ENCODE assay signal across 10 cellular contexts in genomic region chr12:31702047-31702446, GRCh38. TPM values are rescaled to one million over a fixed set of nuclear protein-coding genes. Genes with fewer than 3 reads are reported as not detected.
DNase-seq lines count a peak whose midpoint lies in the region; ATAC-seq and TF ChIP-seq lines count a peak whose summit lies in the region.
"Had no signal": no experiment of that assay in that cellular context is flagged by ENCODE, and none has a peak within 500 bp of the region (broad histone marks: within the 10 kb centered on the region; RNA-seq: fewer than 3 reads in every experiment).

No MANE protein-coding gene starts in this region.

- TF ChIP-seq CTCF in AG10803 (conservative IDR thresholded peaks at IDR 0.05; ENCODE audit: low read length), result peak; percentile 27; the same call in 1 of the 2 replicates
- TF ChIP-seq CTCF in HEK293 (tag by site-specific recombination; IDR thresholded peaks at IDR 0.05), result no peak
- no peak for TF ChIP-seq CTCF in glutamatergic neuron (IDR thresholded peaks at IDR 0.05; ENCODE audit: partially characterized antibody, unreplicated experiment)

- H3K9me3 ChIP-seq in HEK293 (ENCODE audit: control insufficient read depth, insufficient read depth, low read depth, low read length), result no peaks in the 10 kb centered on the region

- peaks cover 2% of the 10 kb centered on the region for H3K27me3 Mint-ChIP-seq in glutamatergic neuron (ENCODE audit: unreplicated experiment)
- H3K27me3 Mint-ChIP-seq: activated CD4-positive, alpha-beta T cell treated with anti-CD3 and anti-CD28 coated beads, Interleukin-2, amount 10 ng/mL, durations not matched to agents 7 days and 5 days had no signal

- ATAC-seq in HG03159 (IDR thresholded peaks at IDR 0.05; ENCODE audit: unreplicated experiment), result no peak

- H3K27ac ChIP-seq in HEK293 (ENCODE audit: extremely low read depth, low read depth, low read length), result no peak overlapping the region
- H3K27ac ChIP-seq: PC-9 had no signal

- no peak overlapping the region for H3K4me3 ChIP-seq in AG10803 (ENCODE audit: low read length)
- H3K4me3 ChIP-seq in HEK293 (ENCODE audit: low read depth, low read length), result no peak overlapping the region
- H3K4me3 ChIP-seq: PC-9 had no signal

- peak; percentile 17 for DNase-seq in AG10803 (ENCODE audit: low read depth)
- peak; percentile 7 for DNase-seq in astrocyte of the hippocampus (ENCODE audit: low read depth, low spot score)
- DNase-seq in islet precursor cell, result peak; percentile 60
- no peak for DNase-seq in glutamatergic neuron
- no peak for DNase-seq in activated CD4-positive, CD25-positive, alpha-beta regulatory T cell treated with anti-CD3 and anti-CD28 coated beads, Interleukin-2, amount 50 U/mL, for 72 hours
- DNase-seq in activated CD4-positive, alpha-beta T cell treated with anti-CD3 and anti-CD28 coated beads for 1 hour, result no peak
- DNase-seq: activated CD4-positive, alpha-beta T cell treated with anti-CD3 and anti-CD28 coated beads, Interleukin-2, amount 10 ng/mL, durations not matched to agents 7 days and 5 days; PC-9 had no signal

- no peak overlapping the region for H3K27ac Mint-ChIP-seq in glutamatergic neuron (ENCODE audit: unreplicated experiment)
- H3K27ac Mint-ChIP-seq: activated CD4-positive, alpha-beta T cell treated with anti-CD3 and anti-CD28 coated beads, Interleukin-2, amount 10 ng/mL, durations not matched to agents 7 days and 5 days had no signal

- no peaks in the 10 kb centered on the region for H3K36me3 Mint-ChIP-seq in glutamatergic neuron (ENCODE audit: unreplicated experiment)

- no peaks in the 10 kb centered on the region for H3K9me3 Mint-ChIP-seq in glutamatergic neuron (ENCODE audit: unreplicated experiment)

- no peaks in the 10 kb centered on the region for H3K4me1 Mint-ChIP-seq in glutamatergic neuron (ENCODE audit: low read depth, unreplicated experiment)

- POLR2A ChIA-PET in HEK293 (lab: Yijun Ruan, JAX), result no interaction called here

- no peak overlapping the region for H3K4me3 Mint-ChIP-seq in glutamatergic neuron (ENCODE audit: unreplicated experiment)
- H3K4me3 Mint-ChIP-seq: activated CD4-positive, alpha-beta T cell treated with anti-CD3 and anti-CD28 coated beads, Interleukin-2, amount 10 ng/mL, durations not matched to agents 7 days and 5 days had no signal

- peaks cover 0 to 3% of the 10 kb centered on the region in 2 experiments; a peak in 1 of 3 replicates for H3K36me3 ChIP-seq in HEK293 (ENCODE audit: control insufficient read depth in 2 of 2, insufficient read depth in 1 of 2, low read length in 2 of 2)

- no peaks in the 10 kb centered on the region for H3K4me1 ChIP-seq in HEK293 (ENCODE audit: control insufficient read depth, insufficient read depth, low read length)

- CTCF ChIA-PET in HEK293 (lab: Yijun Ruan, JAX), result interaction anchor here (0.7 kb wide), 1 partner anchor 49 kb away, joined by 12 read pairs; no protein-coding TSS in a partner anchor

TF ChIP-seq in HEK293, 187 proteins besides CTCF, POLR2A, EP300 and RAD21:
- TF ChIP-seq ZNF747 (tag by site-specific recombination; IDR thresholded peaks at IDR 0.05) (no peak), ZNF266 (tag by site-specific recombination; IDR thresholded peaks at IDR 0.05; ENCODE audit: low read depth) (peak; percentile 42; the same call in 1 of the 2 replicates)

RNA-seq across cellular contexts. Expression of gene AMN1, which starts 26.8 kb away (rescaled TPM):
- total RNA-seq in glutamatergic neuron (ENCODE audit: unreplicated experiment), result 12.6 TPM

RNA-seq across cellular contexts. Expression of gene ETFBKMT, which starts 42.6 kb away (rescaled TPM):
- 2.2 TPM for total RNA-seq in glutamatergic neuron (ENCODE audit: unreplicated experiment)

Comparison
In these comparisons a context has a peak if more than half of its experiments do, and no peak if none do; other contexts are left out.
1. DNase-seq: peak in AG10803 (single experiment), astrocyte of the hippocampus (single experiment) and islet precursor cell (single experiment); none in glutamatergic neuron (single experiment), activated CD4-positive, CD25-positive, alpha-beta regulatory T cell treated with anti-CD3 and anti-CD28 coated beads, Interleukin-2, amount 50 U/mL, for 72 hours (single experiment) and activated CD4-positive, alpha-beta T cell treated with anti-CD3 and anti-CD28 coated beads for 1 hour (single experiment).